ENCODE assay signal across 17 cellular contexts in genomic region chr16:1632638-1632970, GRCh38. TPM values are rescaled to one million over a fixed set of nuclear protein-coding genes. Genes with fewer than 3 reads are reported as not detected.
DNase-seq lines count a peak whose midpoint lies in the region; ATAC-seq and TF ChIP-seq lines count a peak whose summit lies in the region.
"Had no signal": no experiment of that assay in that cellular context is flagged by ENCODE, and none has a peak within 500 bp of the region (broad histone marks: within the 10 kb centered on the region; RNA-seq: fewer than 3 reads in every experiment).

No MANE protein-coding gene starts in this region.

- no peaks in the 10 kb centered on the region for H3K9me3 ChIP-seq in left ventricle myocardium inferior (replicated peaks)
- H3K9me3 ChIP-seq in duodenal mucosa (ENCODE audit: control insufficient read depth in 1 of 2, low read length in 2 of 2), result no peaks in the 10 kb centered on the region
- H3K9me3 ChIP-seq: BLaER1 treated with 17β-estradiol and CSF1 and Interleukin-3, amounts not matched to agents 10 nM and 100 nM had no signal

- intact Hi-C loops in Right ventricle myocardium inferior (cut with DNase I), result no loop called here
- intact Hi-C loops in left ventricle myocardium inferior (cut with micrococcal nuclease), result no loop called here

- no peaks in the 10 kb centered on the region for H3K27me3 ChIP-seq in left ventricle myocardium inferior (ENCODE audit: low read depth)
- H3K27me3 ChIP-seq in duodenal mucosa (ENCODE audit: control insufficient read depth in 1 of 2, insufficient read depth in 2 of 2, low read length in 2 of 2), result no peaks in the 10 kb centered on the region
- H3K27me3 ChIP-seq: BLaER1 treated with 17β-estradiol and CSF1 and Interleukin-3, amounts not matched to agents 10 nM and 100 nM had no signal

- H3K9ac ChIP-seq in duodenal mucosa (ENCODE audit: low read depth in 1 of 2, low read length in 2 of 2), result no peak overlapping the region
- H3K9ac ChIP-seq: GM23248 had no signal

- no peak overlapping the region for H3K4me3 ChIP-seq in left ventricle myocardium inferior
- peak overlapping the region; percentile 34 to 43 for H3K4me3 ChIP-seq in duodenal mucosa (ENCODE audit: low read depth in 1 of 2, low read length in 2 of 2)
- H3K4me3 ChIP-seq: BLaER1 treated with 17β-estradiol and CSF1 and Interleukin-3, amounts not matched to agents 10 nM and 100 nM; GM23248 had no signal

- H3K27ac ChIP-seq in left ventricle myocardium inferior (replicated peaks) (no peak overlapping the region), VCaP (peak overlapping the region; percentile 70), duodenal mucosa (ENCODE audit: low read depth, low read length) (no peak overlapping the region)
- H3K27ac ChIP-seq: 22Rv1; BLaER1 treated with 17β-estradiol and CSF1 and Interleukin-3, amounts not matched to agents 10 nM and 100 nM; GM23248 had no signal

- no peak for TF ChIP-seq CTCF in left ventricle myocardium inferior (IDR thresholded peaks at IDR 0.05; ENCODE audit: borderline replicate concordance)
- TF ChIP-seq CTCF in VCaP (conservative IDR thresholded peaks at IDR 0.05), result no peak

- H3K36me3 ChIP-seq in left ventricle myocardium inferior (peaks cover 65% of the 10 kb centered on the region), duodenal mucosa (ENCODE audit: control insufficient read depth in 1 of 2, insufficient read depth in 2 of 2, low read length in 2 of 2) (peaks cover 23 to 66% of the 10 kb centered on the region in 2 donors)

- H3K4me1 ChIP-seq in left ventricle myocardium inferior (peaks cover 8% of the 10 kb centered on the region), duodenal mucosa (ENCODE audit: control insufficient read depth in 1 of 2, insufficient read depth in 2 of 2, low read length in 2 of 2) (peaks cover 12 to 20% of the 10 kb centered on the region in 2 donors)

- ATAC-seq in Right ventricle myocardium inferior (no peak), HG02840 (IDR thresholded peaks at IDR 0.05; ENCODE audit: low FRiP score, unreplicated experiment) (no peak)

- peak; percentile 37 for DNase-seq in Right ventricle myocardium inferior (ENCODE audit: missing footprints)
- no peak for DNase-seq in left ventricle myocardium inferior
- no peak for DNase-seq in NCI-H1048 (lab: John Stamatoyannopoulos, UW)
- no peak for DNase-seq in NCI-H446 (lab: John Stamatoyannopoulos, UW)
- DNase-seq: Calu3; CD4-positive, alpha-beta memory T cell; COR-L47; DMS153; DND-41; GM23248; H7; HCEC 1CT had no signal

RNA-seq across cellular contexts. Expression of gene CRAMP1, which starts 20.4 kb away (rescaled TPM):
- total RNA-seq in Right ventricle myocardium inferior, result 9.8 TPM
- total RNA-seq in left ventricle myocardium inferior, result 12.3 TPM

RNA-seq across cellular contexts. Expression of gene IFT140, which starts 20.7 kb away (rescaled TPM):
- total RNA-seq in Right ventricle myocardium inferior (7.2 TPM), left ventricle myocardium inferior (7.5 TPM)

RNA-seq across cellular contexts. Expression of gene JPT2, which starts 45.5 kb away (rescaled TPM):
- total RNA-seq in Right ventricle myocardium inferior, result 41.5 TPM
- total RNA-seq in left ventricle myocardium inferior, result 30.6 TPM
